21 cellular contexts compared by ENCODE assay signal in genomic region chr3:106981392-106981791, GRCh38.
"Had no signal": no experiment of that assay in that cellular context is flagged by ENCODE, and none has a peak within 500 bp of the region (broad histone marks: within the 10 kb centered on the region; RNA-seq: fewer than 3 reads in every experiment).

No MANE protein-coding gene starts in this region.

- DNase-seq: activated CD4-positive, alpha-beta memory T cell treated with anti-CD3 and anti-CD28 coated beads for 36 hours; activated CD4-positive, alpha-beta T cell treated with anti-CD3 and anti-CD28 coated beads, Interleukin-2, amount 10 ng/mL, durations not matched to agents 7 days and 5 days; activated CD4-positive, CD25-positive, alpha-beta regulatory T cell; activated CD8-positive, alpha-beta memory T cell treated with anti-CD3 and anti-CD28 coated beads for 24 hours; activated gamma-delta T cell; activated naive CD4-positive, alpha-beta T cell treated with anti-CD3 and anti-CD28 coated beads for 36 hours; activated T-cell treated with anti-CD3 and anti-CD28 coated beads for 4 hours; activated T-cell treated with anti-CD3 and anti-CD28 coated beads, Interleukin-2, amount 50 U/mL, for 48 hours; brain microvascular endothelial cell; NCI-H1105 treated with DMSO at 0.1 percent for 48 hours; NCI-H1436 treated with DMSO at 0.1 percent for 48 hours; NCI-H187; NCI-H2081; NCI-H510A treated with DMSO at 0.1 percent for 48 hours; NCI-H69; SIG-M5; SK-N-SH; T-helper 1 cell had no signal

- H3K27ac ChIP-seq: brain microvascular endothelial cell, cardiac muscle cell, VCaP had no signal

- H3K27me3 ChIP-seq: brain microvascular endothelial cell, cardiac muscle cell had no signal

- ATAC-seq: activated T-helper 17 cell treated with anti-CD3 and anti-CD28 coated beads, Interleukin-2, amount 50 U/mL, for 72 hours had no signal

- H3K36me3 ChIP-seq: brain microvascular endothelial cell, cardiac muscle cell had no signal

- H3K4me2 ChIP-seq: SK-N-SH had no signal

- H3K9me3 ChIP-seq: SK-N-SH had no signal

- H3K9ac ChIP-seq: SK-N-SH had no signal

- H3K4me3 ChIP-seq: cardiac muscle cell had no signal
